In the genomic region with DNA sequence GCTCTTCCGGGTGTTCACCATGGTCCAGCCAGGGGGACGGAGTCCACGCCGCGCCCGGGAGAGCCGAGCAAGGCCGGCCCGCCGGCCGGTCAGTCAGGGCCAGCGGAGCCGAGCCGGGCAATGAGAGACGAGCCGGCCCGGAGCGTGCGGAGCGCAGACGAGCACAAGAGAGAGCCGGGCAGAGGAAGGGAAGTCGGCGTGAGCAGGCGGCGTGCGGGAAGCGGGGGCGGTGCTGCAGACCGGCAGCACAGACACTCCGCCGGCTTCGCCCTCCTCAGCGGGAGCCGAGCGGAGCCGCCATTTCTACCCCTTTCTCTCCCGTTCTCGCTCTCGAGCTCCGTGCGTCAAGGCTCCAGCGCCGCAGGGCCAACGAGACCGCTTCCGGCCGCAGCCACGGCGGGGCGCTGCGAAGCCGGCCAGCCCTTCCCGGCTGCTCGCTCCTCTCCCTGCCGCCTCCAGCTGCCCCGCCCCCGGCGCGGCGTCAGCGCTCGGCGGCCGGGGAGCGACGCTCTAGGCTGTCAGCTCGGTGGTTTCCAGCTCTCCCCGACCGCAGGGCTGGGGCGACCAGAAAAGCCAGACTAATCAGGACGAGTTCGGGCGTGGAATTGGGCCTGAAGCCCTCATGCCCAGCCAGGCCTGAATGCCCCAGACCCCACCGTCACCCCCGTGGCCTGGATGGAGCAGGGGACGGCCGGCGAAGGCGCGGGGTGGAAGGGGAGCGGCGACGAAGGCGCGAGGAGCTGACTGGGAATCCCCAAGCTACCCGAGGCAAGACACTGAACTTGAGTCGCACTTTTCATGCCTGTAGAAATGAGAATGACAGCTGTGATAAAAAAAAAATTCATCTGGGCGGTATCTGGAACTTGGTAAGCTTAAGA, we compare ENCODE assay signal across 1 cellular context.
TF ChIP-seq lines count a peak whose summit lies in the region.

Gene ATAD2B, minus strand, starts transcription at position 374 of the 878 bp plus-strand sequence. Its CDS starts 353 bp downstream, at position 21.

TF ChIP-seq in K562, 482 proteins besides CTCF, POLR2A, EP300 and RAD21 (continued from another document and continues in another):
- TF ChIP-seq, protein P1, sequence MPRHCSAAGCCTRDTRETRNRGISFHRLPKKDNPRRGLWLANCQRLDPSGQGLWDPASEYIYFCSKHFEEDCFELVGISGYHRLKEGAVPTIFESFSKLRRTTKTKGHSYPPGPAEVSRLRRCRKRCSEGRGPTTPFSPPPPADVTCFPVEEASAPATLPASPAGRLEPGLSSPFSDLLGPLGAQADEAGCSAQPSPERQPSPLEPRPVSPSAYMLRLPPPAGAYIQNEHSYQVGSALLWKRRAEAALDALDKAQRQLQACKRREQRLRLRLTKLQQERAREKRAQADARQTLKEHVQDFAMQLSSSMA (CRISPR knock-in tag; IDR thresholded peaks at IDR 0.05): no peak
- TF ChIP-seq ZNF695 (CRISPR knock-in tag; IDR thresholded peaks at IDR 0.05) (no peak), ZNF76 (CRISPR knock-in tag; IDR thresholded peaks at IDR 0.05; ENCODE audit: borderline replicate concordance) (no peak), HDAC1 (IDR thresholded peaks at IDR 0.05) (peak in 1 of 2 experiments; percentile 76; a peak in 2 of 4 replicates), MYBL2 (IDR thresholded peaks at IDR 0.05; ENCODE audit: low read depth) (no peak), MYBL2 (CRISPR knock-in tag; IDR thresholded peaks at IDR 0.05; ENCODE audit: borderline replicate concordance) (no peak), MBD1 (CRISPR knock-in tag; IDR thresholded peaks at IDR 0.05) (no peak), NFIC (IDR thresholded peaks at IDR 0.05) (no peak; the same call in 1 of the 2 replicates), ZNF217 (CRISPR knock-in tag; IDR thresholded peaks at IDR 0.05) (no peak), ZNF174 (CRISPR knock-in tag; IDR thresholded peaks at IDR 0.05) (no peak), ZNF263 (CRISPR knock-in tag; IDR thresholded peaks at IDR 0.05; ENCODE audit: borderline replicate concordance) (no peak), E4F1 (CRISPR knock-in tag; IDR thresholded peaks at IDR 0.05; ENCODE audit: borderline replicate concordance) (no peak), FOXJ3 (CRISPR knock-in tag; IDR thresholded peaks at IDR 0.05) (no peak), RNF2 (IDR thresholded peaks at IDR 0.05) (0 out of 2 replicates have a peak, but pooled peaks have one; percentile 18), THRAP3 (IDR thresholded peaks at IDR 0.05; ENCODE audit: borderline replicate concordance) (no peak), ZNF507 (tag; conservative IDR thresholded peaks at IDR 0.05) (no peak), FOXJ2 (tag; IDR thresholded peaks at IDR 0.05) (0 out of 2 replicates have a peak, but pooled peaks have one; percentile 48), RUNX1 (IDR thresholded peaks at IDR 0.05; ENCODE audit: low read depth) (no peak), SMC3 (conservative IDR thresholded peaks at IDR 0.05; ENCODE audit: insufficient read depth, low read depth, low read length) (peak; percentile 76), SLC30A9 (CRISPR knock-in tag; IDR thresholded peaks at IDR 0.05) (no peak), ZNF785 (CRISPR knock-in tag; IDR thresholded peaks at IDR 0.05) (no peak), SRSF7 (optimal IDR thresholded peaks at IDR 0.05; ENCODE audit: low read depth, low read length) (no peak), TBP (optimal IDR thresholded peaks at IDR 0.05; ENCODE audit: low read depth, low read length) (peak; percentile 79), AFF4 (CRISPR knock-in tag; IDR thresholded peaks at IDR 0.05) (peak; percentile 97), ZNF778 (CRISPR knock-in tag; IDR thresholded peaks at IDR 0.05) (no peak), PTBP1 (IDR thresholded peaks at IDR 0.05; ENCODE audit: low read depth, low read length) (0 out of 2 replicates have a peak, but pooled peaks have one; percentile 22), ZC3H11A (IDR thresholded peaks at IDR 0.05; ENCODE audit: low read depth, low read length) (no peak), CCAR2 (IDR thresholded peaks at IDR 0.05; ENCODE audit: low read depth, low read length) (no peak)
- TF ChIP-seq, protein P2, sequence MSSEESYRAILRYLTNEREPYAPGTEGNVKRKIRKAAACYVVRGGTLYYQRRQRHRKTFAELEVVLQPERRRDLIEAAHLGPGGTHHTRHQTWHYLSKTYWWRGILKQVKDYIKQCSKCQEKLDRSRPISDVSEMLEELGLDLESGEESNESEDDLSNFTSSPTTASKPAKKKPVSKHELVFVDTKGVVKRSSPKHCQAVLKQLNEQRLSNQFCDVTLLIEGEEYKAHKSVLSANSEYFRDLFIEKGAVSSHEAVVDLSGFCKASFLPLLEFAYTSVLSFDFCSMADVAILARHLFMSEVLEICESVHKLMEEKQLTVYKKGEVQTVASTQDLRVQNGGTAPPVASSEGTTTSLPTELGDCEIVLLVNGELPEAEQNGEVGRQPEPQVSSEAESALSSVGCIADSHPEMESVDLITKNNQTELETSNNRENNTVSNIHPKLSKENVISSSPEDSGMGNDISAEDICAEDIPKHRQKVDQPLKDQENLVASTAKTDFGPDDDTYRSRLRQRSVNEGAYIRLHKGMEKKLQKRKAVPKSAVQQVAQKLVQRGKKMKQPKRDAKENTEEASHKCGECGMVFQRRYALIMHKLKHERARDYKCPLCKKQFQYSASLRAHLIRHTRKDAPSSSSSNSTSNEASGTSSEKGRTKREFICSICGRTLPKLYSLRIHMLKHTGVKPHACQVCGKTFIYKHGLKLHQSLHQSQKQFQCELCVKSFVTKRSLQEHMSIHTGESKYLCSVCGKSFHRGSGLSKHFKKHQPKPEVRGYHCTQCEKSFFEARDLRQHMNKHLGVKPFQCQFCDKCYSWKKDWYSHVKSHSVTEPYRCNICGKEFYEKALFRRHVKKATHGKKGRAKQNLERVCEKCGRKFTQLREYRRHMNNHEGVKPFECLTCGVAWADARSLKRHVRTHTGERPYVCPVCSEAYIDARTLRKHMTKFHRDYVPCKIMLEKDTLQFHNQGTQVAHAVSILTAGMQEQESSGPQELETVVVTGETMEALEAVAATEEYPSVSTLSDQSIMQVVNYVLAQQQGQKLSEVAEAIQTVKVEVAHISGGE (CRISPR knock-in tag; IDR thresholded peaks at IDR 0.05): peak in 1 of 3 experiments; percentile 67; a peak in 2 of 6 replicates
- TF ChIP-seq, protein P3, sequence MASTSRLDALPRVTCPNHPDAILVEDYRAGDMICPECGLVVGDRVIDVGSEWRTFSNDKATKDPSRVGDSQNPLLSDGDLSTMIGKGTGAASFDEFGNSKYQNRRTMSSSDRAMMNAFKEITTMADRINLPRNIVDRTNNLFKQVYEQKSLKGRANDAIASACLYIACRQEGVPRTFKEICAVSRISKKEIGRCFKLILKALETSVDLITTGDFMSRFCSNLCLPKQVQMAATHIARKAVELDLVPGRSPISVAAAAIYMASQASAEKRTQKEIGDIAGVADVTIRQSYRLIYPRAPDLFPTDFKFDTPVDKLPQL (IDR thresholded peaks at IDR 0.05; ENCODE audit: extremely low read depth, insufficient read length): no peak
- TF ChIP-seq, protein P4, sequence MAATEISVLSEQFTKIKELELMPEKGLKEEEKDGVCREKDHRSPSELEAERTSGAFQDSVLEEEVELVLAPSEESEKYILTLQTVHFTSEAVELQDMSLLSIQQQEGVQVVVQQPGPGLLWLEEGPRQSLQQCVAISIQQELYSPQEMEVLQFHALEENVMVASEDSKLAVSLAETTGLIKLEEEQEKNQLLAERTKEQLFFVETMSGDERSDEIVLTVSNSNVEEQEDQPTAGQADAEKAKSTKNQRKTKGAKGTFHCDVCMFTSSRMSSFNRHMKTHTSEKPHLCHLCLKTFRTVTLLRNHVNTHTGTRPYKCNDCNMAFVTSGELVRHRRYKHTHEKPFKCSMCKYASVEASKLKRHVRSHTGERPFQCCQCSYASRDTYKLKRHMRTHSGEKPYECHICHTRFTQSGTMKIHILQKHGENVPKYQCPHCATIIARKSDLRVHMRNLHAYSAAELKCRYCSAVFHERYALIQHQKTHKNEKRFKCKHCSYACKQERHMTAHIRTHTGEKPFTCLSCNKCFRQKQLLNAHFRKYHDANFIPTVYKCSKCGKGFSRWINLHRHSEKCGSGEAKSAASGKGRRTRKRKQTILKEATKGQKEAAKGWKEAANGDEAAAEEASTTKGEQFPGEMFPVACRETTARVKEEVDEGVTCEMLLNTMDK (IDR thresholded peaks at IDR 0.05; ENCODE audit: borderline replicate concordance, insufficient read depth, low read depth, low read length, poor library complexity, severe bottlenecking): peak; percentile 81
- TF ChIP-seq, protein P5, sequence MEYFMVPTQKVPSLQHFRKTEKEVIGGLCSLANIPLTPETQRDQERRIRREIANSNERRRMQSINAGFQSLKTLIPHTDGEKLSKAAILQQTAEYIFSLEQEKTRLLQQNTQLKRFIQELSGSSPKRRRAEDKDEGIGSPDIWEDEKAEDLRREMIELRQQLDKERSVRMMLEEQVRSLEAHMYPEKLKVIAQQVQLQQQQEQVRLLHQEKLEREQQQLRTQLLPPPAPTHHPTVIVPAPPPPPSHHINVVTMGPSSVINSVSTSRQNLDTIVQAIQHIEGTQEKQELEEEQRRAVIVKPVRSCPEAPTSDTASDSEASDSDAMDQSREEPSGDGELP (CRISPR knock-in tag; IDR thresholded peaks at IDR 0.05; ENCODE audit: borderline replicate concordance): peak; percentile 93
- TF ChIP-seq, protein P6, sequence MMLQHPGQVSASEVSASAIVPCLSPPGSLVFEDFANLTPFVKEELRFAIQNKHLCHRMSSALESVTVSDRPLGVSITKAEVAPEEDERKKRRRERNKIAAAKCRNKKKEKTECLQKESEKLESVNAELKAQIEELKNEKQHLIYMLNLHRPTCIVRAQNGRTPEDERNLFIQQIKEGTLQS (IDR thresholded peaks at IDR 0.05): no peak
- TF ChIP-seq, protein P6 (CRISPR knock-in tag; conservative IDR thresholded peaks at IDR 0.05): peak; percentile 62; the same call in 1 of the 2 replicates
- TF ChIP-seq, protein P7, sequence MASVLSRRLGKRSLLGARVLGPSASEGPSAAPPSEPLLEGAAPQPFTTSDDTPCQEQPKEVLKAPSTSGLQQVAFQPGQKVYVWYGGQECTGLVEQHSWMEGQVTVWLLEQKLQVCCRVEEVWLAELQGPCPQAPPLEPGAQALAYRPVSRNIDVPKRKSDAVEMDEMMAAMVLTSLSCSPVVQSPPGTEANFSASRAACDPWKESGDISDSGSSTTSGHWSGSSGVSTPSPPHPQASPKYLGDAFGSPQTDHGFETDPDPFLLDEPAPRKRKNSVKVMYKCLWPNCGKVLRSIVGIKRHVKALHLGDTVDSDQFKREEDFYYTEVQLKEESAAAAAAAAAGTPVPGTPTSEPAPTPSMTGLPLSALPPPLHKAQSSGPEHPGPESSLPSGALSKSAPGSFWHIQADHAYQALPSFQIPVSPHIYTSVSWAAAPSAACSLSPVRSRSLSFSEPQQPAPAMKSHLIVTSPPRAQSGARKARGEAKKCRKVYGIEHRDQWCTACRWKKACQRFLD (CRISPR knock-in tag; IDR thresholded peaks at IDR 0.05): peak; percentile 72
